In genomic region chr10:22990443-22990842, GRCh38 we compare ENCODE assay signal across 33 cellular contexts.
"Had no signal": no experiment of that assay in that cellular context is flagged by ENCODE, and none has a peak within 500 bp of the region (broad histone marks: within the 10 kb centered on the region; RNA-seq: fewer than 3 reads in every experiment).

No MANE protein-coding gene starts in this region.

- H3K36me3 ChIP-seq: SJCRH30 had no signal

- DNase-seq: Karpas-422, KG1, NCI-H1048, NCI-H1092 treated with DMSO at 0.1 percent for 48 hours, NCI-H1105 treated with DMSO at 0.1 percent for 48 hours, NCI-H1417, NCI-H1436, NCI-H146, NCI-H1694, NCI-H187, NCI-H1930, NCI-H2029 treated with DMSO at 0.1 percent for 48 hours, NCI-H2081 treated with DMSO at 0.1 percent for 48 hours, NCI-H2107, NCI-H2171 treated with DMSO at 0.1 percent for 48 hours, NCI-H2227 treated with DMSO at 0.1 percent for 48 hours, NCI-H345, NCI-H446, NCI-H524, NCI-H526, NCI-H69, NCI-H748 treated with DMSO at 0.1 percent for 48 hours, NCI-H82, PC-9, SHP77, SIG-M5, SJCRH30, T-cell had no signal

- H3K27me3 ChIP-seq: SJCRH30 had no signal

- H3K4me3 ChIP-seq: PC-9, SJCRH30, SK-N-MC had no signal

- H3K27ac Mint-ChIP-seq: T-cell had no signal

- H3K9me3 ChIP-seq: SJCRH30 had no signal

- H3K4me2 ChIP-seq: PC-9 had no signal

- H3K36me3 Mint-ChIP-seq: T-cell had no signal

- H2AFZ ChIP-seq: PC-9 had no signal

- ATAC-seq: Panc1, Right ventricle myocardium inferior, SK-N-SH treated with all-trans-retinoic acid at 6 μM for 48 hours, T-cell had no signal

- H3K27ac ChIP-seq: PC-9, RWPE1, SJCRH30, SK-N-MC had no signal

- H3K4me3 Mint-ChIP-seq: T-cell had no signal

- H3K9me3 Mint-ChIP-seq: T-cell had no signal
